ENCODE assay signal across 1 cellular context in genomic region chr22:24985824-24986214, GRCh38.
A peak's percentile ranks its signal among the peaks of the same experiment; 100 is the strongest.
TF ChIP-seq lines count a peak whose summit lies in the region.

No MANE protein-coding gene starts in this region.

TF ChIP-seq in SK-N-SH, 30 proteins besides CTCF, POLR2A, EP300 and RAD21 (continued from another document):
- TF ChIP-seq, protein P1, sequence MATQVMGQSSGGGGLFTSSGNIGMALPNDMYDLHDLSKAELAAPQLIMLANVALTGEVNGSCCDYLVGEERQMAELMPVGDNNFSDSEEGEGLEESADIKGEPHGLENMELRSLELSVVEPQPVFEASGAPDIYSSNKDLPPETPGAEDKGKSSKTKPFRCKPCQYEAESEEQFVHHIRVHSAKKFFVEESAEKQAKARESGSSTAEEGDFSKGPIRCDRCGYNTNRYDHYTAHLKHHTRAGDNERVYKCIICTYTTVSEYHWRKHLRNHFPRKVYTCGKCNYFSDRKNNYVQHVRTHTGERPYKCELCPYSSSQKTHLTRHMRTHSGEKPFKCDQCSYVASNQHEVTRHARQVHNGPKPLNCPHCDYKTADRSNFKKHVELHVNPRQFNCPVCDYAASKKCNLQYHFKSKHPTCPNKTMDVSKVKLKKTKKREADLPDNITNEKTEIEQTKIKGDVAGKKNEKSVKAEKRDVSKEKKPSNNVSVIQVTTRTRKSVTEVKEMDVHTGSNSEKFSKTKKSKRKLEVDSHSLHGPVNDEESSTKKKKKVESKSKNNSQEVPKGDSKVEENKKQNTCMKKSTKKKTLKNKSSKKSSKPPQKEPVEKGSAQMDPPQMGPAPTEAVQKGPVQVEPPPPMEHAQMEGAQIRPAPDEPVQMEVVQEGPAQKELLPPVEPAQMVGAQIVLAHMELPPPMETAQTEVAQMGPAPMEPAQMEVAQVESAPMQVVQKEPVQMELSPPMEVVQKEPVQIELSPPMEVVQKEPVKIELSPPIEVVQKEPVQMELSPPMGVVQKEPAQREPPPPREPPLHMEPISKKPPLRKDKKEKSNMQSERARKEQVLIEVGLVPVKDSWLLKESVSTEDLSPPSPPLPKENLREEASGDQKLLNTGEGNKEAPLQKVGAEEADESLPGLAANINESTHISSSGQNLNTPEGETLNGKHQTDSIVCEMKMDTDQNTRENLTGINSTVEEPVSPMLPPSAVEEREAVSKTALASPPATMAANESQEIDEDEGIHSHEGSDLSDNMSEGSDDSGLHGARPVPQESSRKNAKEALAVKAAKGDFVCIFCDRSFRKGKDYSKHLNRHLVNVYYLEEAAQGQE (IDR thresholded peaks at IDR 0.05; ENCODE audit: low read depth, low read length) = no peak
- peak; percentile 47; the same call in 1 of the 2 replicates for TF ChIP-seq PBX3 (IDR thresholded peaks at IDR 0.05)
- TF ChIP-seq JUND (IDR thresholded peaks at IDR 0.05) = peak; percentile 44
- TF ChIP-seq TCF12 (IDR thresholded peaks at IDR 0.05) = peak; percentile 60
- peak; percentile 58; the same call in 1 of the 2 replicates for TF ChIP-seq MEF2A (IDR thresholded peaks at IDR 0.05; ENCODE audit: borderline replicate concordance, low read depth)
- TF ChIP-seq RFX5 (IDR thresholded peaks at IDR 0.05; ENCODE audit: low read length) = no peak
- TF ChIP-seq MAX (IDR thresholded peaks at IDR 0.05; ENCODE audit: low read depth) = 0 out of 2 replicates have a peak, but pooled peaks have one; percentile 58
- TF ChIP-seq EZH2phosphoT487 (IDR thresholded peaks at IDR 0.05; ENCODE audit: borderline replicate concordance, low read depth) = no peak
